In genomic region chr5:159814810-159815585, GRCh38 we compare ENCODE assay signal across 13 cellular contexts.
"Had no signal": no experiment of that assay in that cellular context is flagged by ENCODE, and none has a peak within 500 bp of the region (broad histone marks: within the 10 kb centered on the region; RNA-seq: fewer than 3 reads in every experiment).

No MANE protein-coding gene starts in this region.

- H3K9me3 ChIP-seq: upper lobe of left lung had no signal

- H3K4me3 ChIP-seq: heart right ventricle, upper lobe of left lung had no signal

- H3K27me3 ChIP-seq: heart right ventricle, upper lobe of left lung had no signal

- ATAC-seq: activated naive CD8-positive, alpha-beta T cell treated with anti-CD3 and anti-CD28 coated beads, Interleukin-2, amount 50 U/mL, for 24 hours; effector memory CD8-positive, alpha-beta T cell; heart right ventricle; left ventricle myocardium superior had no signal

- H3K36me3 ChIP-seq: heart right ventricle, upper lobe of left lung had no signal

- DNase-seq: activated CD4-positive, alpha-beta memory T cell treated with anti-CD3 and anti-CD28 coated beads for 36 hours; activated CD4-positive, CD25-positive, alpha-beta regulatory T cell treated with anti-CD3 and anti-CD28 coated beads, Interleukin-2, amount 50 U/mL, for 72 hours; activated CD8-positive, alpha-beta memory T cell treated with anti-CD3 and anti-CD28 coated beads, Interleukin-2, amount 50 U/mL, for 4 hours; activated naive CD8-positive, alpha-beta T cell treated with anti-CD3 and anti-CD28 coated beads, Interleukin-2, amount 50 U/mL, for 24 hours; activated T-cell treated with anti-CD3 and anti-CD28 coated beads, Interleukin-2, amount 50 U/mL, for 72 hours; effector memory CD8-positive, alpha-beta T cell; foreskin melanocyte; heart right ventricle; left ventricle myocardium superior; nephron progenitor cell; stimulated activated CD4-positive, alpha-beta T cell treated with anti-CD3 and anti-CD28 coated beads, Interleukin-4, amount 100 ng/mL, for 1 hour; stimulated activated CD8-positive, alpha-beta memory T cell treated with anti-CD3 and anti-CD28 coated beads, Interleukin-4, amount 100 ng/mL, for 48 hours; upper lobe of left lung had no signal

- H3K27ac ChIP-seq: heart right ventricle, upper lobe of left lung had no signal
